1 cellular context compared by ENCODE assay signal in genomic region chr3:55402886-55403605, GRCh38.
A peak's percentile ranks its signal among the peaks of the same experiment; 100 is the strongest.
TF ChIP-seq lines count a peak whose summit lies in the region.

No MANE protein-coding gene starts in this region.

TF ChIP-seq in HepG2, 621 proteins besides CTCF, POLR2A, EP300 and RAD21 (continues in another document):
- TF ChIP-seq ZNF713 (CRISPR knock-in tag; IDR thresholded peaks at IDR 0.05) (no peak), CERS6 (CRISPR knock-in tag; IDR thresholded peaks at IDR 0.05) (no peak), EHMT2 (IDR thresholded peaks at IDR 0.05; ENCODE audit: borderline replicate concordance, low read depth, low read length) (no peak), SETDB1 (CRISPR knock-in tag; IDR thresholded peaks at IDR 0.05; ENCODE audit: borderline replicate concordance) (no peak), CEBPG (CRISPR knock-in tag; IDR thresholded peaks at IDR 0.05) (peak; percentile 49), ZEB1 (IDR thresholded peaks at IDR 0.05; ENCODE audit: insufficient replicate concordance, low read depth) (no peak), SMAD3 (CRISPR knock-in tag; IDR thresholded peaks at IDR 0.05) (no peak), AGO2 (optimal IDR thresholded peaks at IDR 0.05; ENCODE audit: low read depth, low read length) (no peak), NR2F1 (CRISPR knock-in tag; IDR thresholded peaks at IDR 0.05) (peak; percentile 31 to 81; a peak in 2 of 4 replicates), ZNF33B (CRISPR knock-in tag; IDR thresholded peaks at IDR 0.05) (no peak), ZNF619 (CRISPR knock-in tag; IDR thresholded peaks at IDR 0.05) (no peak), ZC3H13 (CRISPR knock-in tag; IDR thresholded peaks at IDR 0.05) (no peak), KLF16 (CRISPR knock-in tag; IDR thresholded peaks at IDR 0.05) (no peak), GATAD2A (CRISPR knock-in tag; IDR thresholded peaks at IDR 0.05) (peak; percentile 40; the same call in 1 of the 2 replicates), SYNCRIP (IDR thresholded peaks at IDR 0.05; ENCODE audit: insufficient read depth, low read depth, low read length) (no peak), RNF2 (conservative IDR thresholded peaks at IDR 0.05; ENCODE audit: low read depth) (no peak), NFKB2 (CRISPR knock-in tag; IDR thresholded peaks at IDR 0.05; ENCODE audit: borderline replicate concordance) (no peak), ZFP1 (CRISPR knock-in tag; IDR thresholded peaks at IDR 0.05) (no peak), SKI (IDR thresholded peaks at IDR 0.05; ENCODE audit: partially characterized antibody) (peak; percentile 91), MIXL1 (CRISPR knock-in tag; IDR thresholded peaks at IDR 0.05) (peak; percentile 47; the same call in 1 of the 2 replicates), NFKBIZ (CRISPR knock-in tag; IDR thresholded peaks at IDR 0.05) (0 out of 2 replicates have a peak, but pooled peaks have one; percentile 43), ZSCAN12 (CRISPR knock-in tag; IDR thresholded peaks at IDR 0.05) (no peak), MTF2 (CRISPR knock-in tag; IDR thresholded peaks at IDR 0.05; ENCODE audit: borderline replicate concordance) (no peak), KLF15 (CRISPR knock-in tag; IDR thresholded peaks at IDR 0.05; ENCODE audit: borderline replicate concordance) (no peak), ZNF180 (CRISPR knock-in tag; IDR thresholded peaks at IDR 0.05; ENCODE audit: borderline replicate concordance, low read depth) (no peak), ATRX (CRISPR knock-in tag; IDR thresholded peaks at IDR 0.05; ENCODE audit: borderline replicate concordance) (no peak), NR2C2 (CRISPR knock-in tag; IDR thresholded peaks at IDR 0.05; ENCODE audit: borderline replicate concordance) (peak; percentile 47; the same call in 1 of the 2 replicates), USF2 (IDR thresholded peaks at IDR 0.05; ENCODE audit: low read depth, low read length) (no peak), USF2 (CRISPR knock-in tag; IDR thresholded peaks at IDR 0.05; ENCODE audit: borderline replicate concordance) (no peak), SKIL (CRISPR knock-in tag; IDR thresholded peaks at IDR 0.05; ENCODE audit: borderline replicate concordance) (peak; percentile 46; the same call in 1 of the 2 replicates), RAD51 (IDR thresholded peaks at IDR 0.05; ENCODE audit: borderline replicate concordance) (no peak), NCOR1 (IDR thresholded peaks at IDR 0.05; ENCODE audit: borderline replicate concordance, low read length) (peak; percentile 64; the same call in 1 of the 2 replicates), FOXO1 (CRISPR knock-in tag; IDR thresholded peaks at IDR 0.05) (no peak; the same call in 1 of the 2 replicates), ZSCAN9 (CRISPR knock-in tag; IDR thresholded peaks at IDR 0.05; ENCODE audit: borderline replicate concordance) (no peak), TGIF2 (CRISPR knock-in tag; IDR thresholded peaks at IDR 0.05) (no peak), NFE2 (CRISPR knock-in tag; IDR thresholded peaks at IDR 0.05) (peak; percentile 68; the same call in 1 of the 2 replicates), ZSCAN31 (CRISPR knock-in tag; IDR thresholded peaks at IDR 0.05; ENCODE audit: low read depth) (no peak), ZNF280D (CRISPR knock-in tag; IDR thresholded peaks at IDR 0.05) (no peak), ZNF570 (CRISPR knock-in tag; IDR thresholded peaks at IDR 0.05; ENCODE audit: borderline replicate concordance) (no peak), RARA (CRISPR knock-in tag; IDR thresholded peaks at IDR 0.05) (peak; percentile 99), U2AF1 (optimal IDR thresholded peaks at IDR 0.05; ENCODE audit: low read depth, low read length) (no peak), ZNF263 (CRISPR knock-in tag; IDR thresholded peaks at IDR 0.05) (no peak), SNAI1 (CRISPR knock-in tag; IDR thresholded peaks at IDR 0.05; ENCODE audit: borderline replicate concordance) (no peak), THAP8 (CRISPR knock-in tag; IDR thresholded peaks at IDR 0.05; ENCODE audit: borderline replicate concordance) (no peak), PHF5A (CRISPR knock-in tag; IDR thresholded peaks at IDR 0.05; ENCODE audit: low read depth, unreplicated experiment) (no peak), ZNF138 (CRISPR knock-in tag; IDR thresholded peaks at IDR 0.05; ENCODE audit: low read depth) (no peak), ARHGAP35 (CRISPR knock-in tag; IDR thresholded peaks at IDR 0.05; ENCODE audit: borderline replicate concordance) (no peak), TOE1 (CRISPR knock-in tag; IDR thresholded peaks at IDR 0.05) (no peak)
- TF ChIP-seq, protein P1, sequence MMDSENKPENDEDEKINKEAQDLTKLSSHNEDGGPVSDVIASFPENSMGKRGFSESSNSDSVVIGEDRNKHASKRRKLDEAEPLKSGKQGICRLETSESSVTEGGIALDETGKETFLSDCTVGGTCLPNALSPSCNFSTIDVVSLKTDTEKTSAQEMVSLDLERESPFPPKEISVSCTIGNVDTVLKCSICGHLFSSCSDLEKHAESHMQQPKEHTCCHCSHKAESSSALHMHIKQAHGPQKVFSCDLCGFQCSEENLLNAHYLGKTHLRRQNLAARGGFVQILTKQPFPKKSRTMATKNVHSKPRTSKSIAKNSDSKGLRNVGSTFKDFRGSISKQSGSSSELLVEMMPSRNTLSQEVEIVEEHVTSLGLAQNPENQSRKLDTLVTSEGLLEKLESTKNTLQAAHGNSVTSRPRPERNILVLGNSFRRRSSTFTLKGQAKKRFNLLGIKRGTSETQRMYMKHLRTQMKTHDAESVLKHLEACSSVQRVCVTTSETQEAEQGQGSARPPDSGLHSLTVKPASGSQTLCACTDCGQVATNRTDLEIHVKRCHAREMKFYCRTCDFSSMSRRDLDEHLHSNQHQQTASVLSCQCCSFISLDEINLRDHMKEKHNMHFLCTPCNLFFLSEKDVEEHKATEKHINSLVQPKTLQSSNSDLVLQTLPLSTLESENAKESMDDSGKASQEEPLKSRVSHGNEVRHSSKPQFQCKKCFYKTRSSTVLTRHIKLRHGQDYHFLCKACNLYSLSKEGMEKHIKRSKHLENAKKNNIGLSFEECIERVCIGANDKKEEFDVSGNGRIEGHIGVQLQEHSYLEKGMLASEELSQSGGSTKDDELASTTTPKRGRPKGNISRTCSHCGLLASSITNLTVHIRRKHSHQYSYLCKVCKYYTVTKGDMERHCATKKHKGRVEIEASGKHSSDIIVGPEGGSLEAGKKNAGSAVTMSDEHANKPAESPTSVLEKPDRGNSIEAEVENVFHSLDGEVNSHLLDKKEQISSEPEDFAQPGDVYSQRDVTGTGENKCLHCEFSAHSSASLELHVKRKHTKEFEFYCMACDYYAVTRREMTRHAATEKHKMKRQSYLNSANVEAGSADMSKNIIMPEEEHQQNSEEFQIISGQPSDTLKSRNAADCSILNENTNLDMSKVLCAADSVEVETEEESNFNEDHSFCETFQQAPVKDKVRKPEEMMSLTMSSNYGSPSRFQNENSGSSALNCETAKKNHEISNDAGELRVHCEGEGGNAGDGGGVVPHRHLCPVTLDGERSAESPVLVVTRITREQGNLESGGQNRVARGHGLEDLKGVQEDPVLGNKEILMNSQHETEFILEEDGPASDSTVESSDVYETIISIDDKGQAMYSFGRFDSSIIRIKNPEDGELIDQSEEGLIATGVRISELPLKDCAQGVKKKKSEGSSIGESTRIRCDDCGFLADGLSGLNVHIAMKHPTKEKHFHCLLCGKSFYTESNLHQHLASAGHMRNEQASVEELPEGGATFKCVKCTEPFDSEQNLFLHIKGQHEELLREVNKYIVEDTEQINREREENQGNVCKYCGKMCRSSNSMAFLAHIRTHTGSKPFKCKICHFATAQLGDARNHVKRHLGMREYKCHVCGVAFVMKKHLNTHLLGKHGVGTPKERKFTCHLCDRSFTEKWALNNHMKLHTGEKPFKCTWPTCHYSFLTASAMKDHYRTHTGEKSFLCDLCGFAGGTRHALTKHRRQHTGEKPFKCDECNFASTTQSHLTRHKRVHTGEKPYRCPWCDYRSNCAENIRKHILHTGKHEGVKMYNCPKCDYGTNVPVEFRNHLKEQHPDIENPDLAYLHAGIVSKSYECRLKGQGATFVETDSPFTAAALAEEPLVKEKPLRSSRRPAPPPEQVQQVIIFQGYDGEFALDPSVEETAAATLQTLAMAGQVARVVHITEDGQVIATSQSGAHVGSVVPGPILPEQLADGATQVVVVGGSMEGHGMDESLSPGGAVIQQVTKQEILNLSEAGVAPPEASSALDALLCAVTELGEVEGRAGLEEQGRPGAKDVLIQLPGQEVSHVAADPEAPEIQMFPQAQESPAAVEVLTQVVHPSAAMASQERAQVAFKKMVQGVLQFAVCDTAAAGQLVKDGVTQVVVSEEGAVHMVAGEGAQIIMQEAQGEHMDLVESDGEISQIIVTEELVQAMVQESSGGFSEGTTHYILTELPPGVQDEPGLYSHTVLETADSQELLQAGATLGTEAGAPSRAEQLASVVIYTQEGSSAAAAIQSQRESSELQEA (CRISPR knock-in tag; IDR thresholded peaks at IDR 0.05; ENCODE audit: not compliant biosample characterization), result no peak
- TF ChIP-seq, protein P2, sequence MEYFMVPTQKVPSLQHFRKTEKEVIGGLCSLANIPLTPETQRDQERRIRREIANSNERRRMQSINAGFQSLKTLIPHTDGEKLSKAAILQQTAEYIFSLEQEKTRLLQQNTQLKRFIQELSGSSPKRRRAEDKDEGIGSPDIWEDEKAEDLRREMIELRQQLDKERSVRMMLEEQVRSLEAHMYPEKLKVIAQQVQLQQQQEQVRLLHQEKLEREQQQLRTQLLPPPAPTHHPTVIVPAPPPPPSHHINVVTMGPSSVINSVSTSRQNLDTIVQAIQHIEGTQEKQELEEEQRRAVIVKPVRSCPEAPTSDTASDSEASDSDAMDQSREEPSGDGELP (IDR thresholded peaks at IDR 0.05; ENCODE audit: borderline replicate concordance, low read depth), result 0 out of 2 replicates have a peak, but pooled peaks have one; percentile 20
